Comparison of ENCODE assay signal across 1 cellular context in genomic region chr11:119108857-119109221, GRCh38.
TF ChIP-seq lines count a peak whose summit lies in the region.

No MANE protein-coding gene starts in this region.

TF ChIP-seq in HepG2, 621 proteins besides CTCF, POLR2A, EP300 and RAD21 (continues in another document):
- TF ChIP-seq TFAP4 (IDR thresholded peaks at IDR 0.05; ENCODE audit: borderline replicate concordance, low read depth) (peak; percentile 99), ASH2L (IDR thresholded peaks at IDR 0.05; ENCODE audit: insufficient read length, low read depth, low read length) (peak; percentile 22), TGIF2 (CRISPR knock-in tag; IDR thresholded peaks at IDR 0.05) (peak; percentile 8; the same call in 1 of the 2 replicates), JUND (CRISPR knock-in tag; IDR thresholded peaks at IDR 0.05) (no peak), HDAC1 (CRISPR knock-in tag; IDR thresholded peaks at IDR 0.05) (peak; percentile 70), TBP (CRISPR knock-in tag; IDR thresholded peaks at IDR 0.05) (no peak), ELK4 (CRISPR knock-in tag; IDR thresholded peaks at IDR 0.05; ENCODE audit: borderline replicate concordance) (no peak), JARID2 (CRISPR knock-in tag; IDR thresholded peaks at IDR 0.05; ENCODE audit: insufficient replicate concordance) (no peak), MTERF4 (CRISPR knock-in tag; IDR thresholded peaks at IDR 0.05) (no peak), FOXM1 (CRISPR knock-in tag; IDR thresholded peaks at IDR 0.05) (no peak), ETV5 (CRISPR knock-in tag; IDR thresholded peaks at IDR 0.05; ENCODE audit: borderline replicate concordance) (peak; percentile 46; the same call in 1 of the 2 replicates), EHMT2 (IDR thresholded peaks at IDR 0.05; ENCODE audit: borderline replicate concordance, low read depth, low read length) (peak; percentile 42; the same call in 1 of the 2 replicates), KAT8 (CRISPR knock-in tag; IDR thresholded peaks at IDR 0.05) (peak; percentile 14; the same call in 1 of the 2 replicates), MYNN (CRISPR knock-in tag; IDR thresholded peaks at IDR 0.05; ENCODE audit: low read depth) (no peak), ARID5B (CRISPR knock-in tag; IDR thresholded peaks at IDR 0.05) (peak; percentile 55; the same call in 1 of the 2 replicates), PAXIP1 (CRISPR knock-in tag; conservative IDR thresholded peaks at IDR 0.05) (peak; percentile 78), ZNF605 (CRISPR knock-in tag; IDR thresholded peaks at IDR 0.05) (no peak; the same call in 1 of the 2 replicates), KAT2B (IDR thresholded peaks at IDR 0.05; ENCODE audit: borderline replicate concordance, low read depth, low read length) (no peak), TSC22D2 (CRISPR knock-in tag; IDR thresholded peaks at IDR 0.05; ENCODE audit: borderline replicate concordance) (no peak), NCOR1 (IDR thresholded peaks at IDR 0.05; ENCODE audit: borderline replicate concordance, low read length) (peak; percentile 81; the same call in 1 of the 2 replicates), ZNF296 (CRISPR knock-in tag; conservative IDR thresholded peaks at IDR 0.05) (peak; percentile 88), SIN3A (IDR thresholded peaks at IDR 0.05; ENCODE audit: borderline replicate concordance, low read depth, low read length) (0 out of 2 replicates have a peak, but pooled peaks have one; percentile 11), KLF13 (CRISPR knock-in tag; IDR thresholded peaks at IDR 0.05) (no peak), TBX3 (IDR thresholded peaks at IDR 0.05; ENCODE audit: borderline replicate concordance) (peak; percentile 46; the same call in 1 of the 2 replicates), FOXA3 (CRISPR knock-in tag; IDR thresholded peaks at IDR 0.05) (peak; percentile 79), FOXP1 (IDR thresholded peaks at IDR 0.05) (no peak), FOXP1 (CRISPR knock-in tag; IDR thresholded peaks at IDR 0.05) (0 out of 2 replicates have a peak, but pooled peaks have one; percentile 8), MAFK (conservative IDR thresholded peaks at IDR 0.05 in 1 of 2, IDR thresholded peaks at IDR 0.05 in 1 of 2; ENCODE audit: low read length in 2 of 2) (peak; percentile 38 to 52; a peak in 1 of 4 replicates), NFYB (CRISPR knock-in tag; IDR thresholded peaks at IDR 0.05) (no peak), ZNF292 (CRISPR knock-in tag; IDR thresholded peaks at IDR 0.05; ENCODE audit: borderline replicate concordance, low read depth) (no peak), ZNF776 (CRISPR knock-in tag; IDR thresholded peaks at IDR 0.05) (no peak), ZNF770 (CRISPR knock-in tag; IDR thresholded peaks at IDR 0.05) (0 out of 2 replicates have a peak, but pooled peaks have one; percentile 25), MAFF (IDR thresholded peaks at IDR 0.05; ENCODE audit: low read depth, low read length) (peak; percentile 47), ATF1 (CRISPR knock-in tag; IDR thresholded peaks at IDR 0.05) (0 out of 2 replicates have a peak, but pooled peaks have one; percentile 9), HNF4A (CRISPR knock-in tag; IDR thresholded peaks at IDR 0.05) (peak; percentile 88), ZNF460 (CRISPR knock-in tag; IDR thresholded peaks at IDR 0.05; ENCODE audit: borderline replicate concordance) (peak; percentile 20; the same call in 1 of the 2 replicates), BRF2 (CRISPR knock-in tag; IDR thresholded peaks at IDR 0.05) (no peak), POGZ (CRISPR knock-in tag; IDR thresholded peaks at IDR 0.05) (peak; percentile 39; the same call in 1 of the 2 replicates), SAP130 (CRISPR knock-in tag; IDR thresholded peaks at IDR 0.05; ENCODE audit: low read depth) (peak; percentile 80), ZBTB44 (CRISPR knock-in tag; IDR thresholded peaks at IDR 0.05) (no peak), CREB1 (IDR thresholded peaks at IDR 0.05) (no peak), CREB1 (CRISPR knock-in tag; IDR thresholded peaks at IDR 0.05) (peak; percentile 58), ZFP91 (CRISPR knock-in tag; IDR thresholded peaks at IDR 0.05; ENCODE audit: borderline replicate concordance) (peak; percentile 64; the same call in 1 of the 2 replicates), ZNF331 (CRISPR knock-in tag; IDR thresholded peaks at IDR 0.05) (0 out of 2 replicates have a peak, but pooled peaks have one; percentile 8), IKZF5 (CRISPR knock-in tag; IDR thresholded peaks at IDR 0.05) (0 out of 2 replicates have a peak, but pooled peaks have one; percentile 20)
